8 cellular contexts compared by ENCODE assay signal in genomic region chr2:174634130-174635014, GRCh38. TPM values are rescaled to one million over a fixed set of nuclear protein-coding genes. Genes with fewer than 3 reads are reported as not detected.
DNase-seq lines count a peak whose midpoint lies in the region; ATAC-seq and TF ChIP-seq lines count a peak whose summit lies in the region.

No MANE protein-coding gene starts in this region.

- H3K4me1 Mint-ChIP-seq in activated CD4-positive, alpha-beta T cell treated with anti-CD3 and anti-CD28 coated beads for 36 hours = peaks cover 56% of the 10 kb centered on the region

- peak; percentile 70 for ATAC-seq in activated CD4-positive, alpha-beta T cell treated with anti-CD3 and anti-CD28 coated beads for 36 hours
- peak; percentile 71 for ATAC-seq in HG03159 (IDR thresholded peaks at IDR 0.05; ENCODE audit: unreplicated experiment)
- ATAC-seq in omental fat pad (ENCODE audit: low FRiP score) = peak; percentile 46

- peak in 4 of 56 donors; percentile 15 to 21 (median 16) for TF ChIP-seq CTCF in dorsolateral prefrontal cortex (IDR thresholded peaks at IDR 0.05 in 54 of 56, conservative IDR thresholded peaks at IDR 0.05 in 2 of 56; ENCODE audit: low read depth in 1 of 56, partially characterized antibody in 56 of 56)
- TF ChIP-seq CTCF in omental fat pad (IDR thresholded peaks at IDR 0.05) = no peak

- peaks cover 3% of the 10 kb centered on the region for H3K9me3 Mint-ChIP-seq in activated CD4-positive, alpha-beta T cell treated with anti-CD3 and anti-CD28 coated beads for 36 hours (ENCODE audit: low read depth)

- no peaks in the 10 kb centered on the region for H3K27me3 Mint-ChIP-seq in activated CD4-positive, alpha-beta T cell treated with anti-CD3 and anti-CD28 coated beads for 36 hours

- POLR2A ChIA-PET in activated CD4-positive, alpha-beta T cell treated with anti-CD3 and anti-CD28 coated beads for 36 hours (lab: Charles Lee) = interaction anchor here (0.6 to 0.7 kb wide), 2 partner anchors 61 to 150 kb away, joined by 3 to 4 read pairs; no protein-coding TSS in a partner anchor

- H3K27me3 ChIP-seq in dorsolateral prefrontal cortex = no peaks in the 10 kb centered on the region

- H3K4me3 Mint-ChIP-seq in activated CD4-positive, alpha-beta T cell treated with anti-CD3 and anti-CD28 coated beads for 36 hours = peak overlapping the region; percentile 92

- DNase-seq in activated CD4-positive, alpha-beta T cell treated with anti-CD3 and anti-CD28 coated beads for 36 hours = peak; percentile 69
- DNase-seq in activated CD4-positive, alpha-beta T cell treated with anti-CD3 and anti-CD28 coated beads for 1 hour = no peak
- DNase-seq in T-helper 9 cell = peak; percentile 22
- DNase-seq in dorsolateral prefrontal cortex = peak in 1 of 10 donors; percentile 21
- DNase-seq in omental fat pad (ENCODE audit: low spot score) = no peak
- DNase-seq in DMS53 treated with DMSO at 0.1 percent for 48 hours (lab: John Stamatoyannopoulos, UW; ENCODE audit: unreplicated experiment) = no peak
- DNase-seq in NCI-H1092 treated with DMSO at 0.1 percent for 48 hours (lab: John Stamatoyannopoulos, UW) = no peak

- peaks cover 31% of the 10 kb centered on the region for H3K36me3 Mint-ChIP-seq in activated CD4-positive, alpha-beta T cell treated with anti-CD3 and anti-CD28 coated beads for 36 hours (ENCODE audit: low read depth)

- H3K27ac Mint-ChIP-seq in activated CD4-positive, alpha-beta T cell treated with anti-CD3 and anti-CD28 coated beads for 36 hours = peak overlapping the region; percentile 98

- H3K27ac ChIP-seq in dorsolateral prefrontal cortex = peak overlapping the region in 48 of 59 donors; percentile 0 to 80 (median 52)

- CTCF ChIA-PET in activated CD4-positive, alpha-beta T cell treated with anti-CD3 and anti-CD28 coated beads for 36 hours (lab: Charles Lee) = interaction anchor here (0.6 to 5.7 kb wide), 14 partner anchors 16 to 371 kb away, joined by 3 to 50 read pairs (median 5); partner anchors contain the start of gene CHN1

- peak overlapping the region in 37 of 59 donors; percentile 3 to 54 (median 28) for H3K4me3 ChIP-seq in dorsolateral prefrontal cortex

- intact Hi-C loops in activated CD4-positive, alpha-beta T cell treated with anti-CD3 and anti-CD28 coated beads for 36 hours (cut with DNase I, micrococcal nuclease) = loop anchor here (1.0 to 10.0 kb wide), 7 partner anchors 26 to 533 kb away; partner anchors contain the start of genes ATF2 (in 1 of the 2) and WIPF1 (in 1 of the 2)
- intact Hi-C loops in dorsolateral prefrontal cortex (cut with DNase I) = no loop called here

RNA-seq across cellular contexts. Expression of gene WIPF1, which starts 36.8 kb away (rescaled TPM):
- total RNA-seq in activated CD4-positive, alpha-beta T cell treated with anti-CD3 and anti-CD28 coated beads for 36 hours = 100 to 1,000 TPM; 161 to 188 TPM
- 100 to 1,000 TPM in 1 of 120 experiments, 10 to 100 TPM in 119; 15.8 to 100 (median 34.0) TPM for total RNA-seq in dorsolateral prefrontal cortex
- 10 to 100 TPM; 20.9 to 60.1 (median 43.3) TPM for total RNA-seq in omental fat pad

Comparison
In these comparisons a context has a peak if more than half of its experiments do, and no peak if none do; other contexts are left out.
1. DNase-seq: peak in activated CD4-positive, alpha-beta T cell treated with anti-CD3 and anti-CD28 coated beads for 36 hours (single experiment) and T-helper 9 cell (single experiment); none in activated CD4-positive, alpha-beta T cell treated with anti-CD3 and anti-CD28 coated beads for 1 hour (single experiment), omental fat pad (single experiment), DMS53 treated with DMSO at 0.1 percent for 48 hours (single experiment) and NCI-H1092 treated with DMSO at 0.1 percent for 48 hours (single experiment).
2. intact Hi-C loops: an anchor here in activated CD4-positive, alpha-beta T cell treated with anti-CD3 and anti-CD28 coated beads for 36 hours (1.0 to 10.0 kb wide); none called in dorsolateral prefrontal cortex.
3. Peak in every context shown above with its lines, with median percentiles within 50 percentile points of each other: ATAC-seq.